In the genomic region with DNA sequence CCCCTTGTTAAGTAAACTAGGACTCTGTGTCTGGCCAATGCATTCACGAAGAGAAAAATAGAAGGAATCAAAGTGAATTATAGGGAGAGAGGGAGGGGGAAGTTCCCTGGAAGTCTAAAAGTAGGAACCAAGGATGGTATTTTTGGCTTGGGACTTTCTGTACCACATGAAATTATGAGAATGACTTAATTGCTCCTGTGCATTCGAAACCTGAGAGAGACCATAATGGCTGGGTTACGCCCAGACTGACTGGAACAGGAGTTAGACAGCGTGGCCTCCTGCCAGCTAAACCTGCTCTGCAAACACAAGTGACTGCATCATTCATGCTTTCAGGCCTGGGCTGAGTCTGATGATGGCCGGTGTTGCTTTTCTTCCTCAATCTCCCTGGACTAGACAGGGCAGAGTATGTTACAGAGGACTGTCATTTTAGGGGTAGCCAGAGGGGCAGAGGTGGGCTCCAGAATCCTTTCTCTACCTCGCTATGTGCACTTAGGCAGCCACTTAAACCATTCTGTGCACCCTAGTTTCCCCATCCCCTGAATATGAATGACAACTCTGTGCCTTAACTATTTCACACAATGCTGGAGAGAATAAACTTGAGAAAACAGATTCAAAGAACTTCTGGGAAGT, we compare ENCODE assay signal across 9 cellular contexts. TPM values are rescaled to one million over a fixed set of nuclear protein-coding genes. Genes with fewer than 3 reads are reported as not detected.
DNase-seq lines count a peak whose midpoint lies in the region; ATAC-seq and TF ChIP-seq lines count a peak whose summit lies in the region.
"Had no signal": no experiment of that assay in that cellular context is flagged by ENCODE, and none has a peak within 500 bp of the region (broad histone marks: within the 10 kb centered on the region; RNA-seq: fewer than 3 reads in every experiment).

No MANE protein-coding gene starts in this region.

- H3K4me2 ChIP-seq in KMS-11 (peak overlapping the region; percentile 55), mesenchymal stem cell (ENCODE audit: low read length, poor library complexity, severe bottlenecking) (no peak overlapping the region)

- H3K27me3 ChIP-seq in KMS-11 (ENCODE audit: insufficient read depth, low read depth) (no peaks in the 10 kb centered on the region), ascending aorta (no peaks in the 10 kb centered on the region), mesenchymal stem cell (ENCODE audit: control insufficient read depth in 1 of 2, insufficient read depth in 1 of 2, low read length in 2 of 2) (no peaks in the 10 kb centered on the region)

- no peak overlapping the region for H3K23ac ChIP-seq in mesenchymal stem cell (ENCODE audit: low read length in 2 of 2)

- no peak overlapping the region for H3K4me3 ChIP-seq in KMS-11 (IDR thresholded peaks at IDR 0.05; ENCODE audit: insufficient read depth, low read depth, low read length)
- H3K4me3 ChIP-seq in ascending aorta = no peak overlapping the region
- no peak overlapping the region for H3K4me3 ChIP-seq in mesenchymal stem cell (ENCODE audit: insufficient read depth in 1 of 2, low read depth in 1 of 2, low read length in 2 of 2)

- no peak overlapping the region for H2BK5ac ChIP-seq in mesenchymal stem cell (ENCODE audit: low read depth, low read length, poor library complexity, severe bottlenecking)

- WGBS in mesenchymal stem cell = 94% methylated on average over 5 of the region's 6 CpGs

- no peaks in the 10 kb centered on the region for H3K36me3 ChIP-seq in KMS-11 (ENCODE audit: insufficient read depth)
- no peaks in the 10 kb centered on the region for H3K36me3 ChIP-seq in ascending aorta
- H3K36me3 ChIP-seq in mesenchymal stem cell (ENCODE audit: control insufficient read depth in 1 of 2, insufficient read depth in 2 of 2, low read depth in 1 of 2, low read length in 2 of 2) = peaks cover 6 to 41% of the 10 kb centered on the region in 2 experiments

- H3K9me3 ChIP-seq in ascending aorta (no peaks in the 10 kb centered on the region), mesenchymal stem cell (ENCODE audit: control insufficient read depth, low read length) (no peaks in the 10 kb centered on the region)

- no peak overlapping the region for H2BK120ac ChIP-seq in mesenchymal stem cell (ENCODE audit: low read depth, low read length)

- no peaks in the 10 kb centered on the region for H3K9me3 Mint-ChIP-seq in activated T-cell treated with anti-CD3 and anti-CD28 coated beads, Interleukin-2, amount 50 U/mL, for 24 hours

- no peaks in the 10 kb centered on the region for H3K36me3 Mint-ChIP-seq in activated T-cell treated with anti-CD3 and anti-CD28 coated beads, Interleukin-2, amount 50 U/mL, for 24 hours (ENCODE audit: low read depth)

- no peak overlapping the region for H3K18ac ChIP-seq in mesenchymal stem cell (ENCODE audit: low read depth in 1 of 2, low read length in 2 of 2)

- intact Hi-C loops in ascending aorta (cut with DNase I) = loop anchor here (1.0 to 10.0 kb wide), 6 partner anchors 19 to 1619 kb away; a partner anchor contains a TSS

- H3K14ac ChIP-seq in mesenchymal stem cell (ENCODE audit: low read length in 2 of 2) = no peak overlapping the region

- H4K91ac ChIP-seq in mesenchymal stem cell (ENCODE audit: low read length) = no peak overlapping the region

- peaks cover 24% of the 10 kb centered on the region for H3K79me1 ChIP-seq in mesenchymal stem cell (replicated peaks; ENCODE audit: low read length, poor library complexity, severe bottlenecking)

- H3K9ac ChIP-seq in KMS-11 = no peak overlapping the region; the same call in 1 of the 2 replicates
- H3K9ac ChIP-seq in mesenchymal stem cell (ENCODE audit: low read length) = peak overlapping the region; percentile 4
- H3K9ac ChIP-seq: parathyroid adenoma had no signal

- H2AFZ ChIP-seq in KMS-11 (ENCODE audit: low read depth) = peak overlapping the region; percentile 35; the same call in 1 of the 2 replicates
- no peak overlapping the region for H2AFZ ChIP-seq in mesenchymal stem cell (ENCODE audit: low read depth, low read length)
- H2AFZ ChIP-seq: parathyroid adenoma had no signal

- H3K4me1 Mint-ChIP-seq in activated T-cell treated with anti-CD3 and anti-CD28 coated beads, Interleukin-2, amount 50 U/mL, for 24 hours (ENCODE audit: low read depth) = no peaks in the 10 kb centered on the region

- H3K4me3 Mint-ChIP-seq in activated T-cell treated with anti-CD3 and anti-CD28 coated beads, Interleukin-2, amount 50 U/mL, for 24 hours = no peak overlapping the region

- no peak overlapping the region for H3K27ac Mint-ChIP-seq in activated T-cell treated with anti-CD3 and anti-CD28 coated beads, Interleukin-2, amount 50 U/mL, for 24 hours

- H3K27ac ChIP-seq in KMS-11 = peak overlapping the region; percentile 12; the same call in 1 of the 2 replicates
- H3K27ac ChIP-seq in ascending aorta = peak overlapping the region; percentile 77 to 83
- H3K27ac ChIP-seq in mesenchymal stem cell (ENCODE audit: low read length, poor library complexity, severe bottlenecking) = no peak overlapping the region
- H3K27ac ChIP-seq: parathyroid adenoma had no signal

- no peak overlapping the region for H3K4ac ChIP-seq in mesenchymal stem cell (ENCODE audit: low read depth in 1 of 2, low read length in 2 of 2)

- DNase-seq in DMS153 (lab: John Stamatoyannopoulos, UW) = peak; percentile 45
- DNase-seq in ascending aorta (ENCODE audit: low spot score in 2 of 2) = peak; percentile 87 to 96
- no peak for DNase-seq in mesenchymal stem cell
- DNase-seq in MV-4-11 (lab: John Stamatoyannopoulos, UW) = no peak
- no peak for DNase-seq in cerebellar nuclear complex (lab: John Stamatoyannopoulos, UW)
- no peak for DNase-seq in activated T-cell treated with anti-CD3 and anti-CD28 coated beads, Interleukin-2, amount 50 U/mL, for 24 hours

- no peak overlapping the region for H2BK15ac ChIP-seq in mesenchymal stem cell (ENCODE audit: low read depth, poor library complexity, severe bottlenecking)

- H2AK5ac ChIP-seq in mesenchymal stem cell (ENCODE audit: low read length, severe bottlenecking) = peak overlapping the region; percentile 66

- peak; percentile 69 for ATAC-seq in GM21619 (IDR thresholded peaks at IDR 0.05; ENCODE audit: unreplicated experiment)

- no peak for TF ChIP-seq CTCF in KMS-11 (conservative IDR thresholded peaks at IDR 0.05; ENCODE audit: low read depth, low read length)
- no peak for TF ChIP-seq CTCF in ascending aorta (IDR thresholded peaks at IDR 0.05)

- H2BK12ac ChIP-seq in mesenchymal stem cell (ENCODE audit: low read length in 2 of 2) = no peak overlapping the region

- no peak overlapping the region for H4K8ac ChIP-seq in mesenchymal stem cell (ENCODE audit: low read length)

- H3K4me1 ChIP-seq in KMS-11 (ENCODE audit: low read depth, poor library complexity, severe bottlenecking) = peaks cover 41% of the 10 kb centered on the region
- peaks cover 29 to 50% of the 10 kb centered on the region in 2 donors for H3K4me1 ChIP-seq in ascending aorta
- H3K4me1 ChIP-seq in mesenchymal stem cell (ENCODE audit: control insufficient read depth, insufficient read depth, low read depth, low read length) = peaks cover 18% of the 10 kb centered on the region
- H3K4me1 ChIP-seq: parathyroid adenoma had no signal

- no peaks in the 10 kb centered on the region for H3K79me2 ChIP-seq in KMS-11 (ENCODE audit: insufficient read depth, low read depth)
- H3K79me2 ChIP-seq: parathyroid adenoma had no signal

- no peaks in the 10 kb centered on the region for H4K20me1 ChIP-seq in KMS-11 (ENCODE audit: insufficient read depth)

- no peaks in the 10 kb centered on the region for H3K27me3 Mint-ChIP-seq in activated T-cell treated with anti-CD3 and anti-CD28 coated beads, Interleukin-2, amount 50 U/mL, for 24 hours

RNA-seq across cellular contexts. Expression of a gene that starts 58.9 kb away (rescaled TPM):
- total RNA-seq in ascending aorta = 48.0 TPM
- 86.7 TPM for polyA plus RNA-seq in mesenchymal stem cell (2013, experiment 1 of 2)
- 85.0 TPM for polyA plus RNA-seq in mesenchymal stem cell (2013, experiment 2 of 2)

Comparison
In these comparisons a context has a peak if more than half of its experiments do, and no peak if none do; other contexts are left out.
1. DNase-seq: peak in DMS153 (single experiment) and ascending aorta (2 of 2); none in mesenchymal stem cell (single experiment), MV-4-11 (single experiment), cerebellar nuclear complex (0 of 2) and activated T-cell treated with anti-CD3 and anti-CD28 coated beads, Interleukin-2, amount 50 U/mL, for 24 hours (single experiment).